In the genomic region with DNA sequence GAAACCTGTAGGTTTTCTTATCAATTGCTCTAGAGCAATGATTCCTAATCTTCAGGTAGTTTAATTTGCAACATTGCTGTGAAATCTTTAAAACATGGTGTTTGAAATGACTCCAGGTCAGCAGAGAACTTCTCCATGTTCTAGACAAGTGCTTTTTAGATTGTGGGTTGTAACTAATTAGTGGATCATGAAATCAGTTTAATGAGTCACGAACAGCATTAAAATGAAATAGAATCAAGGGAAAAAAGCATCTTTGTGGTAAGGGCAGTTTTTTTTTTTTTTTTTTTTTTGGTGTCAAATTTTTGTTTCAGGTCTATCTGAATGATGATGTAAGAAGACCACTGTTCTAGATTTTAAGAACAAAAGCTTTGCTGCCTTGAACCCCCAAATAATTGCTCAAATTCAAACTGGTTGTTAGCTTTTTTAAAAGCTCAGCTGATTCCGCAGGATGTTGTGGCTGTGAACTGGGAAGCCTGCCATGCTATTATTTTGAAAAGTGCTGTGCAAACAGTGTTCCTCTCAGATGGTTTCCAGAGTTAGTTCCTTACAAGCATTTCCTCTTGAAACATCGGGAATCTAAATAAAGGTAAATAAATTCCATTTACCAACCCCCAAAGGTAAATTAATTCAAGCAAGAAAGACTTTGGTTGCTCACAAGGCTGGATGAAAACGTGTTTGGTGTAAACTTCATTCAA, we compare ENCODE assay signal across 8 cellular contexts. TPM values are rescaled to one million over a fixed set of nuclear protein-coding genes. Genes with fewer than 3 reads are reported as not detected.
DNase-seq lines count a peak whose midpoint lies in the region; ATAC-seq and TF ChIP-seq lines count a peak whose summit lies in the region.

No MANE protein-coding gene starts in this region.

- BruUV-seq in HCT116 (replicated peaks; lab: Mats Ljungman, UMichigan) (no TSS peak), Panc1 (replicated peaks; lab: Mats Ljungman, UMichigan) (no TSS peak)

- H3K4me2 ChIP-seq in HCT116 (ENCODE audit: low read length), result peak overlapping the region; percentile 62

- in situ Hi-C loops in Panc1 (cut with HindIII; ENCODE audit: low pct_unique_long_range_greater_than_20kb, low sequenced_read_pairs), result no loop called here

- H3K36me3 ChIP-seq in HCT116 (ENCODE audit: control insufficient read depth in 1 of 2, insufficient read depth in 2 of 2, low read length in 2 of 2) (no peaks in the 10 kb centered on the region), Panc1 (ENCODE audit: control insufficient read depth, insufficient read depth, low read length) (no peaks in the 10 kb centered on the region), gastroesophageal sphincter (no peaks in the 10 kb centered on the region), rectal smooth muscle tissue (ENCODE audit: control insufficient read depth, insufficient read depth, low read length) (no peaks in the 10 kb centered on the region)
- H3K36me3 ChIP-seq in CD8-positive, alpha-beta T cell (ENCODE audit: insufficient read depth, low read length), result no peaks in the 10 kb centered on the region

- no peak for TF ChIP-seq POLR2A in HCT116 (IDR thresholded peaks at IDR 0.05; ENCODE audit: borderline replicate concordance, extremely low read depth, insufficient read depth, insufficient read length)
- TF ChIP-seq POLR2A in gastroesophageal sphincter (IDR thresholded peaks at IDR 0.05), result no peak

- RAD21 ChIA-PET in HCT116 (lab: Charles Lee; ENCODE audit: low non-redundant PET in 1 of 2, low total read pairs in 2 of 2, uncharacterized antibody in 2 of 2, unreplicated experiment in 2 of 2), result no interaction called here

- H3K9ac ChIP-seq in HCT116 (ENCODE audit: low read length), result 0 out of 2 replicates have a peak overlapping the region, but pooled peaks have one; percentile 16
- H3K9ac ChIP-seq in rectal smooth muscle tissue (ENCODE audit: low read length), result no peak overlapping the region

- H3K36me3 Mint-ChIP-seq in CD8-positive, alpha-beta T cell, result no peaks in the 10 kb centered on the region

- H3K4me3 ChIP-seq in HCT116 (replicated peaks in 1 of 2; ENCODE audit: low read depth in 1 of 2, low read length in 2 of 2) (no peak overlapping the region), Panc1 (ENCODE audit: low read depth in 2 of 2, low read length in 2 of 2) (peak overlapping the region in 1 of 2 experiments; percentile 41; a peak in 2 of 4 replicates), gastroesophageal sphincter (peak overlapping the region; percentile 21 to 22), rectal smooth muscle tissue (ENCODE audit: low read length) (peak overlapping the region; percentile 43)
- no peak overlapping the region for H3K4me3 ChIP-seq in CD8-positive, alpha-beta T cell (ENCODE audit: low read depth, low read length)

- H3K4me1 ChIP-seq in HCT116 (ENCODE audit: control insufficient read depth in 1 of 2, insufficient read depth in 2 of 2, low read length in 2 of 2), result peaks cover 20 to 31% of the 10 kb centered on the region in 2 experiments
- H3K4me1 ChIP-seq in Panc1 (ENCODE audit: control insufficient read depth, insufficient read depth, low read length), result peaks cover 27% of the 10 kb centered on the region
- peaks cover 27 to 51% (median 28%) of the 10 kb centered on the region in 3 donors for H3K4me1 ChIP-seq in gastroesophageal sphincter
- peaks cover 27% of the 10 kb centered on the region for H3K4me1 ChIP-seq in rectal smooth muscle tissue (ENCODE audit: control insufficient read depth, insufficient read depth, low read length)
- H3K4me1 ChIP-seq in CD8-positive, alpha-beta T cell (ENCODE audit: insufficient read depth, low read length), result no peaks in the 10 kb centered on the region

- no peak for TF ChIP-seq RAD21 in HCT116 (IDR thresholded peaks at IDR 0.05; ENCODE audit: low read depth)

- no peaks in the 10 kb centered on the region for H3K79me2 ChIP-seq in HCT116 (ENCODE audit: insufficient read depth, low read length)

- CTCF ChIA-PET in HCT116 (lab: Charles Lee) (interaction anchor here (1.0 kb wide), 2 partner anchors 64 to 74 kb away, joined by 3 to 4 read pairs; no protein-coding TSS in a partner anchor), Panc1 (lab: Charles Lee) (interaction anchor here (0.7 kb wide), 1 partner anchor 1260 kb away, joined by 10 read pairs; no protein-coding TSS in a partner anchor)
- CTCF ChIA-PET in CD8-positive, alpha-beta T cell (lab: Charles Lee), result no interaction called here

- DNase-seq in HCT116 (ENCODE audit: low read depth, low spot score) (no peak), Panc1 (ENCODE audit: low read depth, low spot score) (peak; percentile 64)
- DNase-seq in CD8-positive, alpha-beta T cell, result no peak
- no peak for DNase-seq in NK-92 treated with Interleukin-12 subunit alpha and Interleukin-12 subunit beta, amount 100 ng/mL, for 24 hours (lab: John Stamatoyannopoulos, UW)

- H3K9me3 Mint-ChIP-seq in CD8-positive, alpha-beta T cell, result peaks cover 5% of the 10 kb centered on the region

- H3K27me3 Mint-ChIP-seq in CD8-positive, alpha-beta T cell (ENCODE audit: low read depth), result peaks cover 2% of the 10 kb centered on the region

- TF ChIP-seq CTCF in HCT116 (IDR thresholded peaks at IDR 0.05 in 2 of 3, conservative IDR thresholded peaks at IDR 0.05 in 1 of 3; ENCODE audit: borderline replicate concordance in 1 of 3, insufficient read depth in 1 of 3, low read depth in 2 of 3, low read length in 2 of 3) (no peak), Panc1 (IDR thresholded peaks at IDR 0.05) (no peak), gastroesophageal sphincter (IDR thresholded peaks at IDR 0.05) (no peak)
- no peak for TF ChIP-seq CTCF in CD8-positive, alpha-beta T cell (IDR thresholded peaks at IDR 0.05)

- POLR2A ChIA-PET in HCT116 (lab: Charles Lee), result interaction anchor here (1.0 to 1.1 kb wide), 2 partner anchors 11 to 34 kb away, joined by 3 to 4 read pairs; no protein-coding TSS in a partner anchor
- POLR2A ChIA-PET in Panc1 (lab: Charles Lee), result no interaction called here
- POLR2A ChIA-PET in CD8-positive, alpha-beta T cell (lab: Charles Lee), result no interaction called here

- H3K4me3 Mint-ChIP-seq in CD8-positive, alpha-beta T cell, result no peak overlapping the region

- no peaks in the 10 kb centered on the region for H3K9me2 ChIP-seq in HCT116 (ENCODE audit: insufficient read depth)

- no peak overlapping the region for H3K27ac ChIP-seq in HCT116 (ENCODE audit: low read depth, low read length)
- peak overlapping the region; percentile 79 for H3K27ac ChIP-seq in Panc1 (ENCODE audit: low read length)
- H3K27ac ChIP-seq in gastroesophageal sphincter, result peak overlapping the region; percentile 92 to 97 (median 94)
- H3K27ac ChIP-seq in rectal smooth muscle tissue (ENCODE audit: low read depth, low read length), result peak overlapping the region; percentile 94
- H3K27ac ChIP-seq in CD8-positive, alpha-beta T cell (ENCODE audit: low read depth, low read length), result no peak overlapping the region

- no peak overlapping the region for H3K27ac Mint-ChIP-seq in CD8-positive, alpha-beta T cell

- WGBS in gastroesophageal sphincter (ENCODE audit: low coverage in 1 of 2), 2 donors, result 7 to 8% methylated on average over 4 of the region's 4 CpGs

- no peaks in the 10 kb centered on the region for H3K27me3 ChIP-seq in HCT116 (ENCODE audit: insufficient read depth, low read length)
- no peaks in the 10 kb centered on the region for H3K27me3 ChIP-seq in Panc1 (ENCODE audit: control insufficient read depth, insufficient read depth, low read length)
- H3K27me3 ChIP-seq in gastroesophageal sphincter, result no peaks in the 10 kb centered on the region
- no peaks in the 10 kb centered on the region for H3K27me3 ChIP-seq in rectal smooth muscle tissue (ENCODE audit: control insufficient read depth, insufficient read depth, low read length)
- no peaks in the 10 kb centered on the region for H3K27me3 ChIP-seq in CD8-positive, alpha-beta T cell (ENCODE audit: insufficient read depth, low read length)

- ATAC-seq in HCT116 (peak; percentile 4; the same call in 1 of the 2 replicates), Panc1 (peak; percentile 70), gastroesophageal sphincter (no peak), GM19324 (IDR thresholded peaks at IDR 0.05; ENCODE audit: low FRiP score, unreplicated experiment) (no peak), HG02759 (IDR thresholded peaks at IDR 0.05; ENCODE audit: unreplicated experiment) (no peak)
- ATAC-seq in CD8-positive, alpha-beta T cell, result no peak

- intact Hi-C loops in HCT116 (cut with micrococcal nuclease), result no loop called here
- intact Hi-C loops in Panc1 (cut with micrococcal nuclease; ENCODE audit: unreplicated experiment), result no loop called here
- intact Hi-C loops in CD8-positive, alpha-beta T cell (cut with DNase I, micrococcal nuclease), result no loop called here

- H3K9me3 ChIP-seq in HCT116 (ENCODE audit: control insufficient read depth in 1 of 2, insufficient read depth in 1 of 2, low read depth in 1 of 2, low read length in 2 of 2), result no peaks in the 10 kb centered on the region
- H3K9me3 ChIP-seq in Panc1 (ENCODE audit: control insufficient read depth, insufficient read depth, low read depth, low read length), result no peaks in the 10 kb centered on the region
- no peaks in the 10 kb centered on the region for H3K9me3 ChIP-seq in gastroesophageal sphincter
- no peaks in the 10 kb centered on the region for H3K9me3 ChIP-seq in CD8-positive, alpha-beta T cell (ENCODE audit: low read length)

- H3K4me1 Mint-ChIP-seq in CD8-positive, alpha-beta T cell (ENCODE audit: low read depth), result no peaks in the 10 kb centered on the region

- peak overlapping the region; percentile 92 for H2AFZ ChIP-seq in HCT116 (ENCODE audit: low read depth, low read length, poor library complexity, severe bottlenecking)

- H4K20me1 ChIP-seq in HCT116 (ENCODE audit: insufficient read depth), result no peaks in the 10 kb centered on the region

- no peak for TF ChIP-seq EP300 in gastroesophageal sphincter (IDR thresholded peaks at IDR 0.05)

TF ChIP-seq in HCT116, 20 proteins besides CTCF, POLR2A, EP300 and RAD21 (continues in another document):
- TF ChIP-seq TCF7L2 (IDR thresholded peaks at IDR 0.05; ENCODE audit: borderline replicate concordance, extremely low read depth, insufficient read depth, insufficient read length), result no peak
- TF ChIP-seq CBX3 (IDR thresholded peaks at IDR 0.05; ENCODE audit: low read depth), result no peak

RNA-seq across cellular contexts. Expression of gene PDK4, which starts 13.1 kb away (rescaled TPM):
- total RNA-seq in HCT116 (2021; ENCODE audit: unreplicated experiment) (2.1 TPM), Panc1 (2021; ENCODE audit: unreplicated experiment) (1.4 TPM), gastroesophageal sphincter (100 to 1,000 TPM; 208 to 842 (median 506) TPM)
- 0.64 and 0.79 TPM in 2 replicates for polyA plus RNA-seq in HCT116 (2012)
- polyA plus RNA-seq in Panc1 (2012; ENCODE audit: insufficient read length), result 1.5 TPM
- total RNA-seq in CD8-positive, alpha-beta T cell, result not detected

Comparison
In these comparisons a context has a peak if more than half of its experiments do, and no peak if none do; other contexts are left out.
1. ATAC-seq: peak in HCT116 (single experiment) and Panc1 (single experiment); none in gastroesophageal sphincter (single experiment), GM19324 (single experiment), CD8-positive, alpha-beta T cell (single experiment) and HG02759 (single experiment).
2. H3K27ac ChIP-seq: peak in Panc1 (single experiment), gastroesophageal sphincter (4 of 4) and rectal smooth muscle tissue (single experiment); none in HCT116 (single experiment) and CD8-positive, alpha-beta T cell (single experiment).
3. H3K4me3 ChIP-seq: peak in gastroesophageal sphincter (2 of 2) and rectal smooth muscle tissue (single experiment); none in HCT116 (0 of 2) and CD8-positive, alpha-beta T cell (single experiment).
4. RNA of gene PDK4, which starts 13.1 kb away (total RNA-seq): 208 to 842 TPM in gastroesophageal sphincter; 2.1 TPM in HCT116 (single experiment), 1.4 TPM in Panc1 (single experiment) and not detected in CD8-positive, alpha-beta T cell; every median in the first group is over 10 times any median in the second.